In genomic region chr18:56003651-56004050, GRCh38 we compare ENCODE assay signal across 22 cellular contexts.
DNase-seq lines count a peak whose midpoint lies in the region; ATAC-seq, FAIRE-seq and TF ChIP-seq lines count a peak whose summit lies in the region.
"Had no signal": no experiment of that assay in that cellular context is flagged by ENCODE, and none has a peak within 500 bp of the region (broad histone marks: within the 10 kb centered on the region; RNA-seq: fewer than 3 reads in every experiment).

No MANE protein-coding gene starts in this region.

- H3K4me3 ChIP-seq in HepG2 (replicated peaks in 1 of 3; ENCODE audit: insufficient read depth in 1 of 3, low read depth in 2 of 3, low read length in 3 of 3) (no peak overlapping the region), right lobe of liver (no peak overlapping the region)
- H3K4me3 ChIP-seq: SK-N-MC had no signal

- CTCF ChIA-PET in HepG2 (lab: Yijun Ruan, JAX; ENCODE audit: low intra/inter-chr PET ratio, low total read pairs) = no interaction called here

- H3K36me3 ChIP-seq in HepG2 (replicated peaks in 1 of 2; ENCODE audit: control insufficient read depth in 1 of 2, insufficient read depth in 2 of 2, low read length in 2 of 2) (no peaks in the 10 kb centered on the region), right lobe of liver (no peaks in the 10 kb centered on the region)

- DNase-seq in RPMI8226 (peak; percentile 30), caudate nucleus (lab: John Stamatoyannopoulos, UW) (peak in 1 of 61 donors; percentile 11), medulla oblongata (ENCODE audit: extremely low spot score) (peak; percentile 24), superior temporal gyrus (ENCODE audit: extremely low spot score) (peak; percentile 50), sciatic nerve (ENCODE audit: low spot score) (no peak), HepG2 (ENCODE audit: low spot score) (no peak), right lobe of liver (no peak)
- DNase-seq: DMS79, H7, HFFc6, NCI-H1092 treated with DMSO at 0.1 percent for 48 hours, NCI-H146, NCI-H2029 treated with DMSO at 0.1 percent for 48 hours, NCI-H2171 treated with DMSO at 0.1 percent for 48 hours, NCI-H446, NCI-H526 treated with DMSO at 0.1 percent for 48 hours, SHP77 had no signal

- H3K4me2 ChIP-seq in HepG2 (ENCODE audit: low read depth, low read length) = no peak overlapping the region

- no peaks in the 10 kb centered on the region for H3K4me1 ChIP-seq in HepG2 (ENCODE audit: insufficient read depth, low read length)
- no peaks in the 10 kb centered on the region for H3K4me1 ChIP-seq in right lobe of liver

- TF ChIP-seq EP300 in HepG2 (IDR thresholded peaks at IDR 0.05; ENCODE audit: low read depth in 2 of 2, low read length in 2 of 2) (no peak), HepG2 (CRISPR knock-in tag; IDR thresholded peaks at IDR 0.05; ENCODE audit: borderline replicate concordance) (no peak)

- TF ChIP-seq RAD21 in HepG2 (CRISPR knock-in tag; IDR thresholded peaks at IDR 0.05) = no peak

- no peaks in the 10 kb centered on the region for H3K79me2 ChIP-seq in HepG2 (ENCODE audit: insufficient read depth, low read length)

- no peak for TF ChIP-seq CTCF in HepG2 (CRISPR knock-in tag; IDR thresholded peaks at IDR 0.05)
- TF ChIP-seq CTCF in right lobe of liver (IDR thresholded peaks at IDR 0.05) = no peak

- POLR2A ChIA-PET in HepG2 (lab: Yijun Ruan, JAX) = no interaction called here

- ATAC-seq in sciatic nerve = no peak
- no peak for ATAC-seq in HepG2
- ATAC-seq in right lobe of liver = no peak

- H2AFZ ChIP-seq in HepG2 (ENCODE audit: low read length) = no peak overlapping the region

- in situ Hi-C loops in HepG2 (cut with HindIII; ENCODE audit: extremely low pct_ligation_motif_present, low pct_unique_long_range_greater_than_20kb) = no loop called here

- no TSS peak for BruUV-seq in HepG2 (replicated peaks; lab: Mats Ljungman, UMichigan)

- no peak overlapping the region for H3K9ac ChIP-seq in HepG2 (ENCODE audit: insufficient read depth, low read depth, low read length)

- H3K9me3 ChIP-seq in HepG2 (ENCODE audit: low read length) (peaks cover 72% of the 10 kb centered on the region), right lobe of liver (no peaks in the 10 kb centered on the region)

- H3K27me3 ChIP-seq in HepG2 (ENCODE audit: control insufficient read depth in 1 of 2, insufficient read depth in 2 of 2, low read length in 2 of 2) (no peaks in the 10 kb centered on the region), right lobe of liver (no peaks in the 10 kb centered on the region)

- FAIRE-seq in HepG2 (lab: Jason Lieb, UNC) = no peak
- FAIRE-seq: GM12892, GM18507, RCC 7860 had no signal

- WGBS in HepG2 (ENCODE audit: low lambda C conversion rate) = 5% methylated on average over 6 of the region's 6 CpGs
- 63% methylated on average over 6 of the region's 6 CpGs for WGBS in right lobe of liver (ENCODE audit: insufficient coverage, low coverage, low lambda C conversion rate, missing lambda C conversion rate)

- no peak for TF ChIP-seq POLR2A in HepG2 (IDR thresholded peaks at IDR 0.05; ENCODE audit: insufficient read depth in 1 of 2, low read depth in 2 of 2, low read length in 2 of 2)
- TF ChIP-seq POLR2A in right lobe of liver (IDR thresholded peaks at IDR 0.05) = no peak

- H3K27ac ChIP-seq in caudate nucleus (ENCODE audit: low read depth, low read length) = peak overlapping the region; percentile 85
- H3K27ac ChIP-seq in HepG2 (ENCODE audit: extremely low read length, insufficient read depth, low read length) = no peak overlapping the region
- no peak overlapping the region for H3K27ac ChIP-seq in right lobe of liver
- H3K27ac ChIP-seq: C4-2B, SK-N-MC had no signal

- no peaks in the 10 kb centered on the region for H4K20me1 ChIP-seq in HepG2 (ENCODE audit: insufficient read depth, low read length)

- intact Hi-C loops in sciatic nerve (cut with DNase I) (no loop called here), HepG2 (cut with micrococcal nuclease; ENCODE audit: unreplicated experiment) (no loop called here), right lobe of liver (cut with DNase I) (no loop called here)

TF ChIP-seq in HepG2, 621 proteins besides CTCF, POLR2A, EP300 and RAD21:
- TF ChIP-seq HMG20B (CRISPR knock-in tag; conservative IDR thresholded peaks at IDR 0.05) (no peak), CHD2 (IDR thresholded peaks at IDR 0.05; ENCODE audit: low read depth, low read length) (no peak)

Comparison
In these comparisons a context has a peak if more than half of its experiments do, and no peak if none do; other contexts are left out.
1. DNase-seq: peak in RPMI8226 (single experiment), medulla oblongata (single experiment) and superior temporal gyrus (single experiment); none in sciatic nerve (single experiment), HepG2 (single experiment) and right lobe of liver (0 of 3).